Comparison of ENCODE assay signal across 16 cellular contexts in the genomic region with DNA sequence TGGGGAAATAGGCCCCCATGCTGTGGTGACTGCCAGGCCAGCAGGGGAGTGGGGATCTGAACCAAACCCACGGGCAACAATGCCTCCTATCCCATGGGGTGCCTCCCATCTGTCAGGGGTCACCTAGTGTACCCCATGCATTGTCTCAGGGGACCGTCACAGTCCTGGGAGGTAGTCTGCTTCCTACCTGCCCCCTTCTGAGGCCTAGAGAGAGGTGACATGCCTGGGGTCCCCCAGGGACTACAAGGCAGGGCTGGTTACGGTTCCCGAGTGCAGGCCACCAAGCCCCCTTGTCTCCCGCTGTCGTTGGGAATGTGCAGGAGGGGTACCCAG. TPM values are rescaled to one million over a fixed set of nuclear protein-coding genes. Genes with fewer than 3 reads are reported as not detected.
DNase-seq lines count a peak whose midpoint lies in the region; ATAC-seq and TF ChIP-seq lines count a peak whose summit lies in the region.
"Had no signal": no experiment of that assay in that cellular context is flagged by ENCODE, and none has a peak within 500 bp of the region (broad histone marks: within the 10 kb centered on the region; RNA-seq: fewer than 3 reads in every experiment).

No MANE protein-coding gene starts in this region.

- H3K4me1 ChIP-seq in HUES48 (ENCODE audit: control insufficient read depth, insufficient read depth, low read length) (peaks cover 30% of the 10 kb centered on the region), smooth muscle cell (ENCODE audit: low read depth) (peaks cover 12% of the 10 kb centered on the region), left lung (peaks cover 0 to 15% of the 10 kb centered on the region in 2 donors)

- H3K4me1 Mint-ChIP-seq in activated CD8-positive, alpha-beta T cell treated with anti-CD3 and anti-CD28 coated beads for 36 hours (ENCODE audit: low read depth) = peaks cover 30% of the 10 kb centered on the region
- H3K4me1 Mint-ChIP-seq in glutamatergic neuron (ENCODE audit: low read depth, unreplicated experiment) = peaks cover 10% of the 10 kb centered on the region

- intact Hi-C loops in activated CD8-positive, alpha-beta T cell treated with anti-CD3 and anti-CD28 coated beads for 36 hours (cut with micrococcal nuclease) = no loop called here
- intact Hi-C loops in left lung (cut with DNase I) = no loop called here

- H3K4me2 ChIP-seq in smooth muscle cell = no peak overlapping the region

- no peak for TF ChIP-seq CTCF in activated CD8-positive, alpha-beta T cell treated with anti-CD3 and anti-CD28 coated beads for 36 hours (IDR thresholded peaks at IDR 0.05)
- TF ChIP-seq CTCF in glutamatergic neuron (IDR thresholded peaks at IDR 0.05; ENCODE audit: partially characterized antibody, unreplicated experiment) (no peak), smooth muscle cell (IDR thresholded peaks at IDR 0.05; ENCODE audit: borderline replicate concordance, insufficient read depth, poor library complexity, severe bottlenecking) (no peak), left lung (IDR thresholded peaks at IDR 0.05) (no peak)

- ATAC-seq in activated CD8-positive, alpha-beta T cell treated with anti-CD3 and anti-CD28 coated beads for 36 hours = no peak
- no peak for ATAC-seq in left lung
- ATAC-seq: K562 had no signal

- H3K36me3 Mint-ChIP-seq in activated CD8-positive, alpha-beta T cell treated with anti-CD3 and anti-CD28 coated beads for 36 hours (ENCODE audit: low read depth) = peaks cover 7% of the 10 kb centered on the region
- no peaks in the 10 kb centered on the region for H3K36me3 Mint-ChIP-seq in glutamatergic neuron (ENCODE audit: unreplicated experiment)

- no peaks in the 10 kb centered on the region for H3K9me3 Mint-ChIP-seq in activated CD8-positive, alpha-beta T cell treated with anti-CD3 and anti-CD28 coated beads for 36 hours
- H3K9me3 Mint-ChIP-seq in glutamatergic neuron (ENCODE audit: unreplicated experiment) = peaks cover 2% of the 10 kb centered on the region
- H3K9me3 Mint-ChIP-seq: activated naive CD4-positive, alpha-beta T cell treated with anti-CD3 and anti-CD28 coated beads, Interleukin-2, amount 50 U/mL, for 24 hours had no signal

- H4K20me1 ChIP-seq in smooth muscle cell (ENCODE audit: low read depth) = peaks cover 18% of the 10 kb centered on the region

- H2AFZ ChIP-seq in smooth muscle cell (ENCODE audit: low read depth) = no peak overlapping the region

- H3K4me3 Mint-ChIP-seq in activated CD8-positive, alpha-beta T cell treated with anti-CD3 and anti-CD28 coated beads for 36 hours = no peak overlapping the region
- H3K4me3 Mint-ChIP-seq in glutamatergic neuron (ENCODE audit: unreplicated experiment) = no peak overlapping the region
- H3K4me3 Mint-ChIP-seq: activated naive CD4-positive, alpha-beta T cell treated with anti-CD3 and anti-CD28 coated beads, Interleukin-2, amount 50 U/mL, for 24 hours had no signal

- no peaks in the 10 kb centered on the region for H3K27me3 Mint-ChIP-seq in activated CD8-positive, alpha-beta T cell treated with anti-CD3 and anti-CD28 coated beads for 36 hours
- peaks cover 6% of the 10 kb centered on the region for H3K27me3 Mint-ChIP-seq in glutamatergic neuron (ENCODE audit: unreplicated experiment)
- H3K27me3 Mint-ChIP-seq: activated naive CD4-positive, alpha-beta T cell treated with anti-CD3 and anti-CD28 coated beads, Interleukin-2, amount 50 U/mL, for 24 hours had no signal

- CTCF ChIA-PET in activated CD8-positive, alpha-beta T cell treated with anti-CD3 and anti-CD28 coated beads for 36 hours (lab: Charles Lee) = no interaction called here

- H3K9ac ChIP-seq in HUES48 (ENCODE audit: low read depth, low read length) (peak overlapping the region; percentile 18; the same call in 1 of the 2 replicates), smooth muscle cell (ENCODE audit: low read depth) (no peak overlapping the region)

- WGBS in smooth muscle cell (ENCODE audit: low lambda C conversion rate) = 94% methylated on average over 6 of the region's 6 CpGs

- H3K27ac ChIP-seq in HUES48 (ENCODE audit: low read depth, low read length) (no peak overlapping the region), smooth muscle cell (ENCODE audit: low read depth) (peak overlapping the region; percentile 8), left lung (peak overlapping the region in 1 of 2 donors; percentile 28)

- peaks cover 8% of the 10 kb centered on the region for H3K36me3 ChIP-seq in HUES48 (ENCODE audit: control insufficient read depth, insufficient read depth, low read length)
- no peaks in the 10 kb centered on the region for H3K36me3 ChIP-seq in smooth muscle cell (ENCODE audit: low read depth)
- peaks cover 0 to 21% of the 10 kb centered on the region in 2 donors for H3K36me3 ChIP-seq in left lung
- H3K36me3 ChIP-seq: prostate gland had no signal

- H3K27ac Mint-ChIP-seq in activated CD8-positive, alpha-beta T cell treated with anti-CD3 and anti-CD28 coated beads for 36 hours = peak overlapping the region; percentile 10
- peak overlapping the region; percentile 72 for H3K27ac Mint-ChIP-seq in glutamatergic neuron (ENCODE audit: unreplicated experiment)
- H3K27ac Mint-ChIP-seq: activated naive CD4-positive, alpha-beta T cell treated with anti-CD3 and anti-CD28 coated beads, Interleukin-2, amount 50 U/mL, for 24 hours had no signal

- H3K27me3 ChIP-seq in HUES48 (ENCODE audit: control insufficient read depth, insufficient read depth, low read length) (no peaks in the 10 kb centered on the region), smooth muscle cell (ENCODE audit: low read depth) (no peaks in the 10 kb centered on the region), left lung (no peaks in the 10 kb centered on the region)

- POLR2A ChIA-PET in activated CD8-positive, alpha-beta T cell treated with anti-CD3 and anti-CD28 coated beads for 36 hours (lab: Charles Lee) = interaction anchor here (1.2 kb wide), 1 partner anchor 13 kb away, joined by 3 read pairs; no protein-coding TSS in a partner anchor

- H3K4me3 ChIP-seq in HUES48 (ENCODE audit: low read depth, low read length) (no peak overlapping the region), smooth muscle cell (no peak overlapping the region), left lung (no peak overlapping the region)
- H3K4me3 ChIP-seq: K562, lung, prostate gland had no signal

- peaks cover 20% of the 10 kb centered on the region for H3K79me2 ChIP-seq in smooth muscle cell (ENCODE audit: low read depth)

- H3K9me3 ChIP-seq in HUES48 (ENCODE audit: control insufficient read depth, insufficient read depth, low read length) (no peaks in the 10 kb centered on the region), smooth muscle cell (replicated peaks; ENCODE audit: low read depth) (no peaks in the 10 kb centered on the region), left lung (no peaks in the 10 kb centered on the region)
- H3K9me3 ChIP-seq: prostate gland had no signal

- H3F3A ChIP-seq in smooth muscle cell (ENCODE audit: low read depth) = no peaks in the 10 kb centered on the region

- no peak for DNase-seq in activated CD8-positive, alpha-beta T cell treated with anti-CD3 and anti-CD28 coated beads for 36 hours
- DNase-seq in glutamatergic neuron = no peak
- DNase-seq in smooth muscle cell (lab: John Stamatoyannopoulos, UW; ENCODE audit: unreplicated experiment) = no peak
- no peak for DNase-seq in epidermal melanocyte (ENCODE audit: insufficient read length, low spot score)
- no peak for DNase-seq in left lung
- no peak for DNase-seq in NCI-H748 (lab: John Stamatoyannopoulos, UW; ENCODE audit: unreplicated experiment)
- DNase-seq: activated CD4-positive, alpha-beta T cell treated with anti-CD3 and anti-CD28 coated beads for 4 hours; COR-L47; NCI-H2029 treated with DMSO at 0.1 percent for 48 hours had no signal

RNA-seq across cellular contexts. Expression of a gene that starts 11.1 kb away (rescaled TPM):
- 100 to 1,000 TPM; 123 to 135 TPM for total RNA-seq in activated CD8-positive, alpha-beta T cell treated with anti-CD3 and anti-CD28 coated beads for 36 hours
- total RNA-seq in glutamatergic neuron (ENCODE audit: unreplicated experiment) (145 TPM), smooth muscle cell (238 and 316 TPM in 2 replicates), left lung (100 to 1,000 TPM; 112 to 125 TPM)
- polyA plus RNA-seq in smooth muscle cell = 346 and 361 TPM in 2 replicates

RNA-seq across cellular contexts. Expression of a gene that starts 22.1 kb away (rescaled TPM):
- under 1 TPM; 0.60 to 0.83 TPM for total RNA-seq in activated CD8-positive, alpha-beta T cell treated with anti-CD3 and anti-CD28 coated beads for 36 hours
- total RNA-seq in glutamatergic neuron (ENCODE audit: unreplicated experiment) (not detected), smooth muscle cell (not detected in 2 replicates), left lung (under 1 TPM in 1 of 2 donors, not detected in 1; 0.16 TPM)
- not detected in 2 replicates for polyA plus RNA-seq in smooth muscle cell
- total RNA-seq: dermis microvascular lymphatic vessel endothelial cell, glomerular endothelial cell, K562 had no signal

RNA-seq across cellular contexts. Expression of a gene that starts 31.3 kb away (rescaled TPM):
- total RNA-seq in activated CD8-positive, alpha-beta T cell treated with anti-CD3 and anti-CD28 coated beads for 36 hours = 10 to 100 TPM; 93.5 to 98.5 TPM
- 102 TPM for total RNA-seq in glutamatergic neuron (ENCODE audit: unreplicated experiment)
- total RNA-seq in smooth muscle cell = 80.6 and 86.1 TPM in 2 replicates
- polyA plus RNA-seq in smooth muscle cell = 216 and 252 TPM in 2 replicates
- 100 to 1,000 TPM; 119 to 122 TPM for total RNA-seq in left lung

RNA-seq across cellular contexts. Expression of a gene that starts 42.5 kb away (rescaled TPM):
- total RNA-seq in activated CD8-positive, alpha-beta T cell treated with anti-CD3 and anti-CD28 coated beads for 36 hours = 10 to 100 TPM; 52.0 to 59.6 TPM
- total RNA-seq in glutamatergic neuron (ENCODE audit: unreplicated experiment) (53.9 TPM), smooth muscle cell (96.1 and 114 TPM in 2 replicates), left lung (100 to 1,000 TPM; 107 to 110 TPM)
- polyA plus RNA-seq in smooth muscle cell = 152 and 175 TPM in 2 replicates
